ENCODE assay signal across 10 cellular contexts in genomic region chr17:81651692-81652091, GRCh38. TPM values are rescaled to one million over a fixed set of nuclear protein-coding genes. Genes with fewer than 3 reads are reported as not detected.
DNase-seq lines count a peak whose midpoint lies in the region; ATAC-seq and TF ChIP-seq lines count a peak whose summit lies in the region.
"Had no signal": no experiment of that assay in that cellular context is flagged by ENCODE, and none has a peak within 500 bp of the region (broad histone marks: within the 10 kb centered on the region; RNA-seq: fewer than 3 reads in every experiment).

No MANE protein-coding gene starts in this region.

- no peak for TF ChIP-seq EP300 in gastroesophageal sphincter (IDR thresholded peaks at IDR 0.05)

- WGBS in gastroesophageal sphincter (ENCODE audit: low coverage in 1 of 2), 2 donors, result 87% methylated on average over 4 of the region's 10 CpGs; no CpG with 5 or more reads in 1 of the 2 donors

- no peaks in the 10 kb centered on the region for H3K36me3 ChIP-seq in gastroesophageal sphincter

- H3K27ac ChIP-seq in gastroesophageal sphincter, result no peak overlapping the region

- peaks cover 0 to 8% (median 0%) of the 10 kb centered on the region in 3 donors for H3K4me1 ChIP-seq in gastroesophageal sphincter

- CTCF ChIA-PET in AG04449 (lab: Yijun Ruan, JAX), result no interaction called here

- DNase-seq in AG04449 (ENCODE audit: low read depth, low spot score) (peak; percentile 59), H4 (ENCODE audit: low spot score) (peak; percentile 48), SW480 (ENCODE audit: low spot score) (peak; percentile 20), foreskin melanocyte (peak; percentile 32), germinal center (ENCODE audit: low spot score) (no peak), OCI-M1 (lab: John Stamatoyannopoulos, UW) (no peak)
- DNase-seq: nucleus accumbens; stimulated activated CD8-positive, alpha-beta memory T cell treated with anti-CD3 and anti-CD28 coated beads, Interleukin-4, amount 100 ng/mL, for 48 hours had no signal

- no peak for TF ChIP-seq POLR2A in gastroesophageal sphincter (IDR thresholded peaks at IDR 0.05)

- no peak overlapping the region for H3K4me3 ChIP-seq in AG04449 (ENCODE audit: low read depth, low read length)
- no peak overlapping the region for H3K4me3 ChIP-seq in gastroesophageal sphincter

- no peak for ATAC-seq in GM21786 (IDR thresholded peaks at IDR 0.05; ENCODE audit: unreplicated experiment)
- no peak for ATAC-seq in gastroesophageal sphincter

- POLR2A ChIA-PET in AG04449 (lab: Yijun Ruan, JAX), result no interaction called here

- peaks cover 83% of the 10 kb centered on the region for H3K27me3 ChIP-seq in gastroesophageal sphincter

- H3K9me3 ChIP-seq in gastroesophageal sphincter, result peaks cover 0 to 11% (median 0%) of the 10 kb centered on the region in 3 donors

- TF ChIP-seq CTCF in AG04449 (IDR thresholded peaks at IDR 0.05; ENCODE audit: insufficient read depth, low read length, missing control alignments) (no peak), gastroesophageal sphincter (IDR thresholded peaks at IDR 0.05) (no peak)

RNA-seq across cellular contexts. Expression of gene PDE6G, which starts 4.7 kb away (rescaled TPM):
- not detected in 2 replicates for total RNA-seq in H4 (2014; rRNA removed; shearing (Covaris generic))
- total RNA-seq in gastroesophageal sphincter, result under 1 TPM in 1 of 4 donors, not detected in 3; 0.62 TPM

RNA-seq across cellular contexts. Expression of gene TSPAN10, which starts 14.7 kb away (rescaled TPM):
- total RNA-seq in H4 (2014; rRNA removed; shearing (Covaris generic)), result 0.06 and 1.5 TPM in 2 replicates
- total RNA-seq in gastroesophageal sphincter, result under 1 TPM in 3 of 4 donors, not detected in 1; 0.27 to 0.89 (median 0.30) TPM

RNA-seq across cellular contexts. Expression of gene OXLD1, which starts 14.7 kb away (rescaled TPM):
- 36.3 and 47.4 TPM in 2 replicates for total RNA-seq in H4 (2014; rRNA removed; shearing (Covaris generic))
- 10 to 100 TPM; 19.4 to 31.8 (median 25.3) TPM for total RNA-seq in gastroesophageal sphincter

RNA-seq across cellular contexts. Expression of gene NPLOC4, which starts 14.8 kb away (rescaled TPM):
- total RNA-seq in H4 (2014; rRNA removed; shearing (Covaris generic)), result 55.0 and 63.7 TPM in 2 replicates
- 10 to 100 TPM; 49.5 to 83.8 (median 58.0) TPM for total RNA-seq in gastroesophageal sphincter

RNA-seq across cellular contexts. Expression of gene CCDC137, which starts 14.8 kb away (rescaled TPM):
- 10.7 and 16.7 TPM in 2 replicates for total RNA-seq in H4 (2014; rRNA removed; shearing (Covaris generic))
- total RNA-seq in gastroesophageal sphincter, result 10 to 100 TPM in 2 of 4 donors, 1 to 10 TPM in 2; 8.2 to 16.1 (median 11.4) TPM

Comparison
In these comparisons a context has a peak if more than half of its experiments do, and no peak if none do; other contexts are left out.
1. DNase-seq: peak in AG04449 (single experiment), H4 (single experiment), SW480 (single experiment) and foreskin melanocyte (single experiment); none in germinal center (single experiment) and OCI-M1 (single experiment).